In genomic region chr17:17922198-17922901, GRCh38 we compare ENCODE assay signal across 12 cellular contexts. TPM values are rescaled to one million over a fixed set of nuclear protein-coding genes. Genes with fewer than 3 reads are reported as not detected.
DNase-seq lines count a peak whose midpoint lies in the region; ATAC-seq and TF ChIP-seq lines count a peak whose summit lies in the region.
"Had no signal": no experiment of that assay in that cellular context is flagged by ENCODE, and none has a peak within 500 bp of the region (broad histone marks: within the 10 kb centered on the region; RNA-seq: fewer than 3 reads in every experiment).

No MANE protein-coding gene starts in this region.

- TF ChIP-seq POLR2A in esophagus squamous epithelium (IDR thresholded peaks at IDR 0.05), result no peak

- H3K4me1 ChIP-seq in esophagus squamous epithelium, result peaks cover 24 to 58% (median 28%) of the 10 kb centered on the region in 3 donors

- peaks cover 82% of the 10 kb centered on the region for H3K4me1 Mint-ChIP-seq in osteocyte (ENCODE audit: unreplicated experiment)

- WGBS in esophagus squamous epithelium, 2 donors, result 73 to 86% methylated on average over 8 to 9 of the region's 9 CpGs

- H3K9me3 Mint-ChIP-seq in osteocyte (ENCODE audit: unreplicated experiment), result no peaks in the 10 kb centered on the region
- H3K9me3 Mint-ChIP-seq: naive B cell had no signal

- DNase-seq in Caki2 (ENCODE audit: low read depth) (peak; percentile 6), SK-N-DZ (ENCODE audit: low spot score) (peak; percentile 27), esophagus squamous epithelium (lab: John Stamatoyannopoulos, UW) (no peak), osteocyte (ENCODE audit: extremely low spot score, unreplicated experiment) (no peak), HK-2 (ENCODE audit: unreplicated experiment) (no peak), EL (no peak)
- DNase-seq: activated CD4-positive, CD25-positive, alpha-beta regulatory T cell; DND-41; naive B cell; NCI-H1048 had no signal

- in situ Hi-C loops in Caki2 (cut with HindIII; ENCODE audit: low pct_unique_long_range_greater_than_20kb, low sequenced_read_pairs), result no loop called here

- no peak for ATAC-seq in GM18873 (IDR thresholded peaks at IDR 0.05; ENCODE audit: low FRiP score, unreplicated experiment)
- no peak for ATAC-seq in HG03469 (IDR thresholded peaks at IDR 0.05; ENCODE audit: unreplicated experiment)

- H3K27ac ChIP-seq in esophagus squamous epithelium, result peak overlapping the region; percentile 0 to 83 (median 70)

- no peaks in the 10 kb centered on the region for H3K36me3 ChIP-seq in esophagus squamous epithelium

- H3K27me3 Mint-ChIP-seq in osteocyte (ENCODE audit: unreplicated experiment), result no peaks in the 10 kb centered on the region
- H3K27me3 Mint-ChIP-seq: naive B cell had no signal

- intact Hi-C loops in esophagus squamous epithelium (cut with DNase I), result no loop called here

- H3K4me3 Mint-ChIP-seq in osteocyte (ENCODE audit: unreplicated experiment), result peak overlapping the region; percentile 3
- H3K4me3 Mint-ChIP-seq: naive B cell had no signal

- no peaks in the 10 kb centered on the region for H3K9me3 ChIP-seq in esophagus squamous epithelium

- no peaks in the 10 kb centered on the region for H3K27me3 ChIP-seq in esophagus squamous epithelium

- peaks cover 2% of the 10 kb centered on the region for H3K36me3 Mint-ChIP-seq in osteocyte (ENCODE audit: unreplicated experiment)

- TF ChIP-seq CTCF in esophagus squamous epithelium (IDR thresholded peaks at IDR 0.05), result no peak
- no peak for TF ChIP-seq CTCF in osteocyte (IDR thresholded peaks at IDR 0.05)

- no peak overlapping the region for H3K4me3 ChIP-seq in esophagus squamous epithelium

- peak overlapping the region; percentile 97 for H3K27ac Mint-ChIP-seq in osteocyte (ENCODE audit: unreplicated experiment)

RNA-seq across cellular contexts. Expression of gene TOM1L2, which starts 49.9 kb away (rescaled TPM):
- total RNA-seq in Caki2 (2014; rRNA removed; shearing (Covaris generic); ENCODE audit: low replicate concordance), result 4.3 and 6.4 TPM in 2 replicates
- 67.5 and 118 TPM in 2 replicates for polyA plus RNA-seq in SK-N-DZ (2014; cell fraction: cytosol; rRNA removed)
- 26.1 and 66.8 TPM in 2 replicates for polyA plus RNA-seq in SK-N-DZ (2014; cell fraction: nucleus; rRNA removed)
- total RNA-seq in esophagus squamous epithelium (100 to 1,000 TPM in 1 of 4 donors, 10 to 100 TPM in 3; 55.5 to 118 (median 73.3) TPM), osteocyte (69.7 and 69.8 TPM in 2 replicates)

RNA-seq across cellular contexts. Expression of gene DRC3, which starts 50.3 kb away (rescaled TPM):
- 0.03 TPM in 1 of 2 replicates, not detected in the other for total RNA-seq in Caki2 (2014; rRNA removed; shearing (Covaris generic); ENCODE audit: low replicate concordance)
- polyA plus RNA-seq in SK-N-DZ (2014; cell fraction: cytosol; rRNA removed), result 0.48 and 0.49 TPM in 2 replicates
- polyA plus RNA-seq in SK-N-DZ (2014; cell fraction: nucleus; rRNA removed), result 2.9 and 4.0 TPM in 2 replicates
- total RNA-seq in esophagus squamous epithelium, result 1 to 10 TPM in 2 of 4 donors, under 1 TPM in 2; 0.11 to 2.5 (median 1.3) TPM
- total RNA-seq in osteocyte, result 2.1 and 2.9 TPM in 2 replicates

Comparison
In these comparisons a context has a peak if more than half of its experiments do, and no peak if none do; other contexts are left out.
1. DNase-seq: peak in Caki2 (single experiment) and SK-N-DZ (single experiment); none in esophagus squamous epithelium (single experiment), osteocyte (single experiment), HK-2 (single experiment) and EL (single experiment).